Comparison of ENCODE assay signal across 1 cellular context in genomic region chr1:10671551-10672375, GRCh38.
TF ChIP-seq lines count a peak whose summit lies in the region.

No MANE protein-coding gene starts in this region.

TF ChIP-seq in HEK293, 187 proteins besides CTCF, POLR2A, EP300 and RAD21 (continued from another document):
- TF ChIP-seq ZFP41 (tag by site-specific recombination; IDR thresholded peaks at IDR 0.05; ENCODE audit: borderline replicate concordance): no peak
- peak; percentile 51 for TF ChIP-seq FEZF1 (tag by site-specific recombination; IDR thresholded peaks at IDR 0.05)
- no peak for TF ChIP-seq ZBTB7A (tag by site-specific recombination; IDR thresholded peaks at IDR 0.05; ENCODE audit: low read depth)
- TF ChIP-seq KLF1 (tag by site-specific recombination; IDR thresholded peaks at IDR 0.05): 0 out of 2 replicates have a peak, but pooled peaks have one; percentile 20
- TF ChIP-seq ZBTB1 (tag by site-specific recombination; IDR thresholded peaks at IDR 0.05): no peak
- peak; percentile 80 for TF ChIP-seq ZIC2 (tag by site-specific recombination; IDR thresholded peaks at IDR 0.05)
- TF ChIP-seq, protein P1, sequence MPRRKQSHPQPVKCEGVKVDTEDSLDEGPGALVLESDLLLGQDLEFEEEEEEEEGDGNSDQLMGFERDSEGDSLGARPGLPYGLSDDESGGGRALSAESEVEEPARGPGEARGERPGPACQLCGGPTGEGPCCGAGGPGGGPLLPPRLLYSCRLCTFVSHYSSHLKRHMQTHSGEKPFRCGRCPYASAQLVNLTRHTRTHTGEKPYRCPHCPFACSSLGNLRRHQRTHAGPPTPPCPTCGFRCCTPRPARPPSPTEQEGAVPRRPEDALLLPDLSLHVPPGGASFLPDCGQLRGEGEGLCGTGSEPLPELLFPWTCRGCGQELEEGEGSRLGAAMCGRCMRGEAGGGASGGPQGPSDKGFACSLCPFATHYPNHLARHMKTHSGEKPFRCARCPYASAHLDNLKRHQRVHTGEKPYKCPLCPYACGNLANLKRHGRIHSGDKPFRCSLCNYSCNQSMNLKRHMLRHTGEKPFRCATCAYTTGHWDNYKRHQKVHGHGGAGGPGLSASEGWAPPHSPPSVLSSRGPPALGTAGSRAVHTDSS (tag by site-specific recombination; IDR thresholded peaks at IDR 0.05): no peak
- no peak for TF ChIP-seq ZNF555 (tag by site-specific recombination; conservative IDR thresholded peaks at IDR 0.05)
- TF ChIP-seq ZNF26 (tag by site-specific recombination; IDR thresholded peaks at IDR 0.05): no peak
- no peak for TF ChIP-seq ZNF366 (tag by site-specific recombination; conservative IDR thresholded peaks at IDR 0.05)
- TF ChIP-seq KLF7 (tag by site-specific recombination; IDR thresholded peaks at IDR 0.05; ENCODE audit: borderline replicate concordance): no peak
- TF ChIP-seq SP7 (tag by site-specific recombination; IDR thresholded peaks at IDR 0.05): no peak
- no peak for TF ChIP-seq SETDB1 (IDR thresholded peaks at IDR 0.05; ENCODE audit: insufficient read length, low read length)
- TF ChIP-seq SCRT1 (tag by site-specific recombination; IDR thresholded peaks at IDR 0.05; ENCODE audit: borderline replicate concordance): no peak
- TF ChIP-seq ZNF623 (tag by site-specific recombination; IDR thresholded peaks at IDR 0.05): no peak
- TF ChIP-seq MZF1 (tag by site-specific recombination; IDR thresholded peaks at IDR 0.05; ENCODE audit: borderline replicate concordance): no peak
- TF ChIP-seq ZNF202 (tag by site-specific recombination; IDR thresholded peaks at IDR 0.05; ENCODE audit: borderline replicate concordance): no peak
- TF ChIP-seq ZNF664 (tag by site-specific recombination; IDR thresholded peaks at IDR 0.05): no peak
- peak; percentile 57; the same call in 1 of the 2 replicates for TF ChIP-seq ATF2 (tag by site-specific recombination; IDR thresholded peaks at IDR 0.05; ENCODE audit: low read depth)
- no peak for TF ChIP-seq ZNF10 (tag by site-specific recombination; IDR thresholded peaks at IDR 0.05)
- no peak for TF ChIP-seq ZNF510 (tag by site-specific recombination; IDR thresholded peaks at IDR 0.05; ENCODE audit: insufficient replicate concordance)
- no peak for TF ChIP-seq ZNF571 (tag by site-specific recombination; IDR thresholded peaks at IDR 0.05)
- TF ChIP-seq ZNF785 (tag by site-specific recombination; IDR thresholded peaks at IDR 0.05): no peak
- no peak for TF ChIP-seq ZNF76 (tag by site-specific recombination; IDR thresholded peaks at IDR 0.05; ENCODE audit: borderline replicate concordance, low read depth)
- no peak for TF ChIP-seq ZNF214 (tag by site-specific recombination; IDR thresholded peaks at IDR 0.05; ENCODE audit: borderline replicate concordance)
- TF ChIP-seq ZNF548 (tag by site-specific recombination; IDR thresholded peaks at IDR 0.05): no peak
